ENCODE assay signal across 8 cellular contexts in the genomic region with DNA sequence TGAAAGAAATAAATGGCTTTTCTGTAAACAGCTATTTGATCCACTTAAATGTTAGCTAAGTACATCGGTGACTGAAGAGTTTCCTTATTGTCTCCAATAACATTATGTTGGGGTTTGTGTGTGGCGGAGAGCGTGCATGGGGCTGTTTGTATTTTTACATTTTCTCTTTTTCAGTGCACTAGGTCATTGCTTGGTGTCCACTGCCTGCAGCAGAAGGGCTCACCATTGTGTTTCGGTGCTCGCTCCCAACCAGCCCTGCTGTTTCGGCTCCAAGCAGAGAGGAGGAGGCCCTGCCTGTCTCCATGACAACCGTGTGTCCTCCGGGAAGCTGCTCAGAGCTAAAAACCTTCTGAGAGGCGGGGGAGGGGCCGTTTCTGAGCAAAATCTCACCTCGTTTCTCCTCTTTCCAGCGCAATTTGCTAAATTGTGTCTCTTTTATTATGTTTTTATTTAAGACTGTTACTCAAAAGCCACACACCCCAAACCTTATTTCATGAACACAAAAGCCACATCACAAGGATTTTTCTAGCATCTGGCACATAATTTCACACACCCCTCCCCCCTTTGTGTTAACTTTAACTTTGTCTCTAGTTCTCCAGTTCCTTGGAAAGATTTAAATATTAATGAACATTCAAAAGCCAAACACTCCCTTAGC.
A peak's percentile ranks its signal among the peaks of the same experiment; 100 is the strongest.
DNase-seq lines count a peak whose midpoint lies in the region; ATAC-seq and TF ChIP-seq lines count a peak whose summit lies in the region.

No MANE protein-coding gene starts in this region.

- WGBS in HUES64: 7% methylated on average over 9 of the region's 12 CpGs
- 16 to 22% methylated on average over 12 of the region's 12 CpGs for WGBS in esophagus squamous epithelium, 2 donors

- peak; percentile 65 for ATAC-seq in foreskin keratinocyte
- no peak for ATAC-seq in activated CD4-positive, CD25-positive, alpha-beta regulatory T cell treated with anti-CD3 and anti-CD28 coated beads, Interleukin-2, amount 50 U/mL, for 24 hours

- peak overlapping the region; percentile 62; the same call in 1 of the 2 replicates for H3K9ac ChIP-seq in HUES64 (ENCODE audit: low read depth, low read length)

- no peak for TF ChIP-seq POLR2A in esophagus squamous epithelium (IDR thresholded peaks at IDR 0.05)

- H3K27me3 ChIP-seq in HUES64 (ENCODE audit: insufficient read depth, low read length): no peaks in the 10 kb centered on the region
- peaks cover 5% of the 10 kb centered on the region for H3K27me3 ChIP-seq in foreskin keratinocyte
- H3K27me3 ChIP-seq in esophagus squamous epithelium: peaks cover 0 to 3% (median 0%) of the 10 kb centered on the region in 4 donors

- peak; percentile 41 for DNase-seq in RPMI7951 (ENCODE audit: low read depth)
- no peak for DNase-seq in foreskin keratinocyte
- peak; percentile 86 for DNase-seq in pons (ENCODE audit: low spot score)
- no peak for DNase-seq in stimulated activated CD4-positive, alpha-beta T cell treated with anti-CD3 and anti-CD28 coated beads, Interleukin-1b, Interleukin-23, amount 100 ng/mL, for 48 hours
- DNase-seq in SKM-1 (lab: John Stamatoyannopoulos, UW; ENCODE audit: unreplicated experiment): no peak
- DNase-seq in esophagus squamous epithelium (lab: John Stamatoyannopoulos, UW): no peak

- no peak for TF ChIP-seq CTCF in foreskin keratinocyte (conservative IDR thresholded peaks at IDR 0.05)
- no peak for TF ChIP-seq CTCF in esophagus squamous epithelium (IDR thresholded peaks at IDR 0.05)

- H3K36me3 ChIP-seq in HUES64 (ENCODE audit: insufficient read depth, low read length) (no peaks in the 10 kb centered on the region), esophagus squamous epithelium (no peaks in the 10 kb centered on the region)

- H3K4me3 ChIP-seq in HUES64 (ENCODE audit: low read length) (peak overlapping the region; percentile 46), esophagus squamous epithelium (peak overlapping the region in 1 of 4 donors; percentile 5)

- H3K9me3 ChIP-seq in HUES64 (ENCODE audit: insufficient read depth, low read depth, low read length) (no peaks in the 10 kb centered on the region), esophagus squamous epithelium (no peaks in the 10 kb centered on the region)

- intact Hi-C loops in esophagus squamous epithelium (cut with DNase I): no loop called here

- H3K4me1 ChIP-seq in HUES64 (ENCODE audit: insufficient read depth, low read length) (peaks cover 34% of the 10 kb centered on the region), foreskin keratinocyte (no peaks in the 10 kb centered on the region), esophagus squamous epithelium (peaks cover 0 to 7% (median 0%) of the 10 kb centered on the region in 3 donors)

- H3K27ac ChIP-seq in HUES64 (ENCODE audit: low read depth, low read length): peak overlapping the region; percentile 50
- H3K27ac ChIP-seq in foreskin keratinocyte: no peak overlapping the region
- H3K27ac ChIP-seq in esophagus squamous epithelium: no peak overlapping the region

Comparison
In these comparisons a context has a peak if more than half of its experiments do, and no peak if none do; other contexts are left out.
1. DNase-seq: peak in RPMI7951 (single experiment) and pons (single experiment); none in foreskin keratinocyte (0 of 2), stimulated activated CD4-positive, alpha-beta T cell treated with anti-CD3 and anti-CD28 coated beads, Interleukin-1b, Interleukin-23, amount 100 ng/mL, for 48 hours (single experiment), SKM-1 (single experiment) and esophagus squamous epithelium (single experiment).